In genomic region chr10:132307823-132308587, GRCh38 we compare ENCODE assay signal across 8 cellular contexts. TPM values are rescaled to one million over a fixed set of nuclear protein-coding genes. Genes with fewer than 3 reads are reported as not detected.
DNase-seq lines count a peak whose midpoint lies in the region; ATAC-seq lines count a peak whose summit lies in the region.

Gene STK32C, minus strand, starts transcription at chr10:132307950. Its CDS starts 117 bp downstream, at chr10:132307833.

- no peak within 1 kb of the TSS for H3K27ac ChIP-seq in epithelial cell of prostate

- peak; percentile 96 for DNase-seq in CD1c-positive myeloid dendritic cell (ENCODE audit: extremely low spot score)
- DNase-seq in NOMO-1 treated with DMSO at 0.1 percent for 48 hours (lab: John Stamatoyannopoulos, UW; ENCODE audit: unreplicated experiment) = peak; percentile 78
- DNase-seq in activated T-cell treated with anti-CD3 and anti-CD28 coated beads for 24 hours (ENCODE audit: low read depth) = peak; percentile 81
- DNase-seq in epithelial cell of prostate (ENCODE audit: low read depth, low spot score) = peak; percentile 41
- peak; percentile 92 for DNase-seq in mucosa of gallbladder (ENCODE audit: low spot score)
- DNase-seq in stimulated activated CD8-positive, alpha-beta memory T cell treated with anti-CD3 and anti-CD28 coated beads, Interleukin-2, amount 100 ng/mL, for 48 hours (ENCODE audit: low read depth in 2 of 2) = peak; percentile 85

- peak; percentile 69 for ATAC-seq in GM19324 (IDR thresholded peaks at IDR 0.05; ENCODE audit: low FRiP score, unreplicated experiment)
- peak; percentile 75 for ATAC-seq in HG03439 (IDR thresholded peaks at IDR 0.05; ENCODE audit: unreplicated experiment)

RNA-seq across cellular contexts. Expression of gene STK32C, which starts in this region (rescaled TPM):
- total RNA-seq in mucosa of gallbladder = 23.8 TPM

Comparison
In these comparisons a context has a peak if more than half of its experiments do, and no peak if none do; other contexts are left out.
1. DNase-seq: peak in every context shown above with its lines; median percentile 96 in CD1c-positive myeloid dendritic cell; 92 in mucosa of gallbladder; 85 in stimulated activated CD8-positive, alpha-beta memory T cell treated with anti-CD3 and anti-CD28 coated beads, Interleukin-2, amount 100 ng/mL, for 48 hours; 81 in activated T-cell treated with anti-CD3 and anti-CD28 coated beads for 24 hours; 78 in NOMO-1 treated with DMSO at 0.1 percent for 48 hours; 41 in epithelial cell of prostate.